1 cellular context compared by ENCODE assay signal in the genomic region with DNA sequence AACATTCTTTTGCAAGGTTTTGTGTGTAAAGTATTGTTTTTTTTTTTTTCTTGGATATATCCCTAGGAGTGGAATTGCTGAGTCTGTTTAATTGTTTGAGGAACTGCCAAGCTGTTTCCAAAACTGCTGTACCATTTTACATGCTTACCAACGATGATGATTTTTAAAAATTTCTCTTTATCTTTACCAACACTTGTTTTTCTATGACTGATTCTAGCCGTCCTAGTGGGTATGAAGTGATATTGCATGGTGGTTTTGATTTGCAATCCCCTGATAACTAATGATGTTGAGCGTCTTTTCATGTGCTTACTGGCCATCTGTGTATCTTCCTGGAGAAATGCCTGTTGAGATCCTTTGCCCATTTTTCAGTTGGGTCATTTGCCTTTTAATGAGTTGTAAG.
TF ChIP-seq lines count a peak whose summit lies in the region.

No MANE protein-coding gene starts in this region.

TF ChIP-seq in K562, 482 proteins besides CTCF, POLR2A, EP300 and RAD21:
- no peak for TF ChIP-seq SIRT6 (IDR thresholded peaks at IDR 0.05; ENCODE audit: low read depth, low read length)
- peak; percentile 36; the same call in 1 of the 2 replicates for TF ChIP-seq ZNF316 (IDR thresholded peaks at IDR 0.05)
TF ChIP-seq in K562: peak in this region for 1.
